19 cellular contexts compared by ENCODE assay signal in genomic region chr1:173937062-173937461, GRCh38. TPM values are rescaled to one million over a fixed set of nuclear protein-coding genes. Genes with fewer than 3 reads are reported as not detected.
DNase-seq lines count a peak whose midpoint lies in the region; ATAC-seq and TF ChIP-seq lines count a peak whose summit lies in the region.
"Had no signal": no experiment of that assay in that cellular context is flagged by ENCODE, and none has a peak within 500 bp of the region (broad histone marks: within the 10 kb centered on the region; RNA-seq: fewer than 3 reads in every experiment).

No MANE protein-coding gene starts in this region.

- peaks cover 2% of the 10 kb centered on the region for H3K4me1 ChIP-seq in endodermal cell (ENCODE audit: control insufficient read depth, insufficient read depth, low read length)
- H3K4me1 ChIP-seq: BLaER1 treated with 17β-estradiol and CSF1 and Interleukin-3, amounts not matched to agents 10 nM and 100 nM had no signal

- peaks cover 46% of the 10 kb centered on the region for H3K36me3 Mint-ChIP-seq in endodermal cell (ENCODE audit: low read depth)

- H3K9me3 Mint-ChIP-seq in endodermal cell, result no peaks in the 10 kb centered on the region
- H3K9me3 Mint-ChIP-seq: CD8-positive, alpha-beta memory T cell had no signal

- peaks cover 71% of the 10 kb centered on the region for H3K36me3 ChIP-seq in endodermal cell (ENCODE audit: control insufficient read depth, insufficient read depth, low read length)

- 95 to 100% methylated on average over 1 to 2 of the region's 2 CpGs for WGBS in endodermal cell (ENCODE audit: insufficient coverage in 1 of 2, insufficient read length in 1 of 2), 2 experiments

- peaks cover 18% of the 10 kb centered on the region for H3K4me1 Mint-ChIP-seq in endodermal cell

- no peak overlapping the region for H3K4me3 ChIP-seq in endodermal cell (ENCODE audit: low read length)
- H3K4me3 ChIP-seq: BLaER1 treated with 17β-estradiol and CSF1 and Interleukin-3, amounts not matched to agents 10 nM and 100 nM; K562 had no signal

- peak; percentile 12 for DNase-seq in GM10266 (ENCODE audit: extremely low spot score)
- DNase-seq in endodermal cell, result no peak
- DNase-seq in NCI-H2081 treated with DMSO at 0.1 percent for 48 hours (lab: John Stamatoyannopoulos, UW), result no peak
- no peak for DNase-seq in hypothalamus (lab: John Stamatoyannopoulos, UW)
- no peak for DNase-seq in iPS-NIHi11 (ENCODE audit: low spot score)
- DNase-seq: CD8-positive, alpha-beta memory T cell; DMS79 treated with DMSO at 0.1 percent for 48 hours; NCI-H1417; NCI-H1930; NCI-H2171 treated with DMSO at 0.1 percent for 48 hours; NCI-H774; PC-3 had no signal

- no peak overlapping the region for H3K9ac ChIP-seq in endodermal cell (ENCODE audit: extremely low read depth, low read length, poor library complexity, severe bottlenecking)
- H3K9ac ChIP-seq: BLaER1 treated with 17β-estradiol and CSF1 and Interleukin-3, amounts not matched to agents 10 nM and 100 nM had no signal

- no peaks in the 10 kb centered on the region for H3K27me3 ChIP-seq in endodermal cell (ENCODE audit: control insufficient read depth, insufficient read depth, low read length, poor library complexity, severe bottlenecking)
- H3K27me3 ChIP-seq: BLaER1 treated with 17β-estradiol and CSF1 and Interleukin-3, amounts not matched to agents 10 nM and 100 nM had no signal

- ATAC-seq in GM21529 (IDR thresholded peaks at IDR 0.05; ENCODE audit: unreplicated experiment) (peak; percentile 51), HG03196 (IDR thresholded peaks at IDR 0.05; ENCODE audit: unreplicated experiment) (peak; percentile 51)
- ATAC-seq: K562, PC-3 had no signal

- TF ChIP-seq CTCF in GM10266 (IDR thresholded peaks at IDR 0.05; ENCODE audit: control insufficient read depth, insufficient read depth, low read depth, missing control alignments) (no peak), endodermal cell (conservative IDR thresholded peaks at IDR 0.05) (peak; percentile 15)

- H3K4me3 Mint-ChIP-seq in endodermal cell, result no peak overlapping the region
- H3K4me3 Mint-ChIP-seq: CD8-positive, alpha-beta memory T cell had no signal

- H3K27ac ChIP-seq in endodermal cell (ENCODE audit: low read depth, low read length), result no peak overlapping the region
- H3K27ac ChIP-seq: BLaER1 treated with 17β-estradiol and CSF1 and Interleukin-3, amounts not matched to agents 10 nM and 100 nM; RWPE1 had no signal

- H3K27ac Mint-ChIP-seq in endodermal cell, result no peak overlapping the region

- no peaks in the 10 kb centered on the region for H3K27me3 Mint-ChIP-seq in endodermal cell (ENCODE audit: insufficient read depth)
- H3K27me3 Mint-ChIP-seq: CD8-positive, alpha-beta memory T cell had no signal

- no peaks in the 10 kb centered on the region for H3K9me3 ChIP-seq in endodermal cell (ENCODE audit: control insufficient read depth, low read length)
- H3K9me3 ChIP-seq: BLaER1 treated with 17β-estradiol and CSF1 and Interleukin-3, amounts not matched to agents 10 nM and 100 nM had no signal

RNA-seq across cellular contexts. Expression of gene SERPINC1, which starts 19.9 kb away (rescaled TPM):
- total RNA-seq in endodermal cell, result not detected
- polyA plus RNA-seq in endodermal cell (2013, experiment 1 of 2), result not detected
- not detected for polyA plus RNA-seq in endodermal cell (2013, experiment 2 of 2)
- total RNA-seq: CD8-positive, alpha-beta memory T cell; G401; H1; PC-3 had no signal
- polyA plus RNA-seq: CD8-positive, alpha-beta memory T cell had no signal
